In the genomic region with DNA sequence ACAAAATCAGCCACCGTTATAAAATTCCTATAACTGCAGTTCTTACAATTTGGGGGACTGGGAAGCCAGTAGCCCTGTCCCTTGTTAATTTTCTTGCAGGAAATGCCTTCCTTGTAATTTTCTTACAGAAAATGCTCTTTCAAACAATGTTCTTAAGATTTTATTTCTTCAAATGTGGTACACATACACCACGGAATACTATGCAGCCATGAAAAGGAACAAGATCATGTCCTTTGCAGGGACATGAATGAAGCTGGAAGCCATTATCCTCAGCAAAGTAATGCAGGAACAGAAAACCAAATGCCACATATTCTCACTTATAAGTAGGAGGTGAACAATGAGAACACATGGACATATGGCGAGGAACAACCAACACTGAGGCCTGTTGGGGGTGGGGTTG, we compare ENCODE assay signal across 4 cellular contexts. TPM values are rescaled to one million over a fixed set of nuclear protein-coding genes. Genes with fewer than 3 reads are reported as not detected.
DNase-seq lines count a peak whose midpoint lies in the region; ATAC-seq, FAIRE-seq and TF ChIP-seq lines count a peak whose summit lies in the region.
"Not testable (repeated sequence)": the region's sequence is repeated elsewhere in the genome, so short reads cannot be mapped to it uniquely, and the experiment has no call there.

No MANE protein-coding gene starts in this region.

- in situ Hi-C loops in K562 (cut with MboI), result not testable (repeated sequence)

- not testable (repeated sequence) for H3K4me2 ChIP-seq in K562 (ENCODE audit: insufficient read depth, low read length)

- POLR2A ChIA-PET in HEK293 (lab: Yijun Ruan, JAX); K562 (lab: Yijun Ruan, JAX): not testable (repeated sequence)

- WGBS in K562 (ENCODE audit: insufficient coverage, low coverage, missing lambda C conversion rate), result 2% methylated on average over 3 of the region's 3 CpGs
- WGBS in esophagus muscularis mucosa, result 97% methylated on average over 3 of the region's 3 CpGs

- TF ChIP-seq EP300 in K562 (IDR thresholded peaks at IDR 0.05; ENCODE audit: low read length); esophagus muscularis mucosa (IDR thresholded peaks at IDR 0.05): not testable (repeated sequence)

- not testable (repeated sequence) for H3K79me2 ChIP-seq in K562 (ENCODE audit: control insufficient read depth, insufficient read depth, low read length)

- CTCF ChIA-PET in HEK293 (lab: Yijun Ruan, JAX); K562 (lab: Yijun Ruan, JAX; ENCODE audit: low intra/inter-chr PET ratio): not testable (repeated sequence)

- intact Hi-C loops in K562 (cut with micrococcal nuclease); esophagus muscularis mucosa (cut with DNase I): not testable (repeated sequence)

- not testable (repeated sequence) for ATAC-seq in K562

- DNase-seq in K562 (ENCODE audit: extremely low read depth in 1 of 4, low spot score in 3 of 4), result not testable (repeated sequence)
- peak; percentile 10 for DNase-seq in esophagus muscularis mucosa (ENCODE audit: extremely low spot score)

- H3K4me1 ChIP-seq in HEK293 (ENCODE audit: control insufficient read depth, insufficient read depth, low read length); K562 (replicated peaks in 1 of 2; ENCODE audit: control insufficient read depth in 2 of 2, insufficient read depth in 2 of 2, low read length in 2 of 2); esophagus muscularis mucosa: not testable (repeated sequence)

- not testable (repeated sequence) for H2AFZ ChIP-seq in K562 (ENCODE audit: low read depth, low read length)

- not testable (repeated sequence) for H3K27ac ChIP-seq in HEK293 (ENCODE audit: extremely low read depth, low read depth, low read length); K562 (ENCODE audit: extremely low read depth, low read depth, low read length); esophagus muscularis mucosa (replicated peaks in 1 of 4)
- peak overlapping the region; percentile 78 for H3K27ac ChIP-seq in VCaP

- not testable (repeated sequence) for FAIRE-seq in K562 (lab: Jason Lieb, UNC)

- TF ChIP-seq RAD21 in K562 (CRISPR knock-in tag; conservative IDR thresholded peaks at IDR 0.05 in 1 of 2, IDR thresholded peaks at IDR 0.05 in 1 of 2), result not testable (repeated sequence)

- not testable (repeated sequence) for H3K9ac ChIP-seq in K562 (ENCODE audit: insufficient read depth in 1 of 2, low read depth in 2 of 2, low read length in 2 of 2)

- H3K36me3 ChIP-seq in HEK293 (ENCODE audit: control insufficient read depth in 2 of 2, insufficient read depth in 1 of 2, low read length in 2 of 2); K562 (ENCODE audit: control insufficient read depth, insufficient read depth, low read length): not testable (repeated sequence)
- H3K36me3 ChIP-seq in esophagus muscularis mucosa, result peaks cover 0 to 14% (median 0%) of the 10 kb centered on the region in 4 donors

- not testable (repeated sequence) for BruUV-seq in K562 (replicated peaks; lab: Mats Ljungman, UMichigan)

- not testable (repeated sequence) for H3K9me3 ChIP-seq in HEK293 (ENCODE audit: control insufficient read depth, insufficient read depth, low read depth, low read length); K562 (replicated peaks; ENCODE audit: control insufficient read depth, insufficient read depth, low read depth, low read length); esophagus muscularis mucosa

- H3K4me3 ChIP-seq in HEK293 (ENCODE audit: low read depth, low read length); K562; esophagus muscularis mucosa: not testable (repeated sequence)

- not testable (repeated sequence) for TF ChIP-seq POLR2A in K562 (conservative IDR thresholded peaks at IDR 0.05); esophagus muscularis mucosa (IDR thresholded peaks at IDR 0.05; ENCODE audit: low read depth)

- TF ChIP-seq CTCF in HEK293 (tag by site-specific recombination; IDR thresholded peaks at IDR 0.05); VCaP (conservative IDR thresholded peaks at IDR 0.05); K562 (IDR thresholded peaks at IDR 0.05 in 2 of 3, conservative IDR thresholded peaks at IDR 0.05 in 1 of 3; ENCODE audit: insufficient read depth in 2 of 3, low read depth in 1 of 3, low read length in 3 of 3); esophagus muscularis mucosa (IDR thresholded peaks at IDR 0.05): not testable (repeated sequence)

- not testable (repeated sequence) for H3K9me1 ChIP-seq in K562 (ENCODE audit: control insufficient read depth, insufficient read depth, low read length)

- H4K20me1 ChIP-seq in K562 (replicated peaks; ENCODE audit: control insufficient read depth, insufficient read depth, low read length), result not testable (repeated sequence)

- not testable (repeated sequence) for H3K27me3 ChIP-seq in K562 (ENCODE audit: control insufficient read depth in 2 of 2, insufficient read depth in 2 of 2, low read length in 2 of 2); esophagus muscularis mucosa

TF ChIP-seq in HEK293, 187 proteins besides CTCF, POLR2A, EP300 and RAD21:
- TF ChIP-seq ZNF146 (tag by site-specific recombination; IDR thresholded peaks at IDR 0.05), result peak; percentile 78

TF ChIP-seq in K562, 482 proteins besides CTCF, POLR2A, EP300 and RAD21:
- TF ChIP-seq RBM25 (IDR thresholded peaks at IDR 0.05; ENCODE audit: low read depth, low read length, severe bottlenecking) (peak; percentile 34), ZNF146 (CRISPR knock-in tag; IDR thresholded peaks at IDR 0.05; ENCODE audit: unreplicated experiment) (peak; percentile 72)
TF ChIP-seq in K562: peak in this region for 2; not testable (repeated sequence) for 480.

RNA-seq across cellular contexts. Expression of a gene that starts 24.9 kb away (rescaled TPM):
- total RNA-seq in K562 (2011; cell fraction: chromatin; rRNA removed; ENCODE audit: low replicate concordance), result not detected in 2 replicates
- total RNA-seq in K562 (2011; cell fraction: nucleolus; rRNA removed), result not detected in 2 replicates
- not detected in 2 replicates for total RNA-seq in K562 (2011; cell fraction: nucleoplasm; rRNA removed)
- total RNA-seq in K562 (2014; rRNA removed), result not detected in 2 replicates
- not detected in 2 replicates for total RNA-seq in K562 (2014; rRNA removed; fragmentation: Illumina TruSeq; extraction: Trizol)
- not detected in 2 replicates for total RNA-seq in K562 (2015; rRNA removed; fragmentation: Illumina TruSeq; extraction: Trizol)
- 0.11 and 0.18 TPM in 2 replicates for total RNA-seq in K562 (2021)
- not detected in 2 replicates for polyA plus RNA-seq in K562 (2011; rRNA removed)
- polyA plus RNA-seq in K562 (2011; cell fraction: cytosol; rRNA removed), result not detected in 2 replicates
- not detected in 2 replicates for polyA plus RNA-seq in K562 (2011; cell fraction: nucleus; rRNA removed)
- not detected in 2 replicates for polyA plus RNA-seq in K562 (2012)
- not detected in 2 replicates for polyA plus RNA-seq in K562 (2014; fragmentation: Illumina TruSeq; extraction: Trizol)
- polyA plus RNA-seq in K562 (2014; fragmentation: Nextera tagmentation; extraction: Ambion mirVana), result not detected
- polyA plus RNA-seq in K562 (2014; rRNA removed), result not detected in 2 replicates
- not detected in 2 replicates for polyA minus RNA-seq in K562 (2011; rRNA and poly(A)+ RNA removed)
- polyA minus RNA-seq in K562 (2011; cell fraction: cytosol; rRNA and poly(A)+ RNA removed), result not detected in 2 replicates
- not detected in 2 replicates for polyA minus RNA-seq in K562 (2011; cell fraction: nucleus; rRNA and poly(A)+ RNA removed)
- total RNA-seq in esophagus muscularis mucosa, result 1 to 10 TPM; 2.2 to 4.1 (median 2.8) TPM
